ENCODE assay signal across 1 cellular context in genomic region chr14:99602054-99602787, GRCh38.
TF ChIP-seq lines count a peak whose summit lies in the region.

No MANE protein-coding gene starts in this region.

TF ChIP-seq in H1, 55 proteins besides CTCF, POLR2A, EP300 and RAD21 (continued from another document):
- no peak for TF ChIP-seq ATF2 (IDR thresholded peaks at IDR 0.05; ENCODE audit: low read length)
- no peak for TF ChIP-seq KDM1A (IDR thresholded peaks at IDR 0.05; ENCODE audit: borderline replicate concordance, low read length)
TF ChIP-seq in H1: peak in this region for 0.
